8 cellular contexts compared by ENCODE assay signal in genomic region chr10:97759157-97759980, GRCh38. TPM values are rescaled to one million over a fixed set of nuclear protein-coding genes. Genes with fewer than 3 reads are reported as not detected.
DNase-seq lines count a peak whose midpoint lies in the region; ATAC-seq and TF ChIP-seq lines count a peak whose summit lies in the region.

No MANE protein-coding gene starts in this region.

- H3K27me3 ChIP-seq in BE2C (no peaks in the 10 kb centered on the region), testis (no peaks in the 10 kb centered on the region)

- 53 to 59% methylated on average over 4 to 6 of the region's 6 CpGs for WGBS in testis, 2 donors

- no peaks in the 10 kb centered on the region for H3K9me3 Mint-ChIP-seq in activated CD4-positive, alpha-beta memory T cell treated with anti-CD3 and anti-CD28 coated beads for 36 hours

- no peaks in the 10 kb centered on the region for H3K4me1 ChIP-seq in BE2C
- H3K4me1 ChIP-seq in testis: no peaks in the 10 kb centered on the region

- peak; percentile 86 for DNase-seq in BE2C
- peak; percentile 42 for DNase-seq in NCI-H226
- peak; percentile 58 for DNase-seq in activated CD4-positive, alpha-beta memory T cell treated with anti-CD3 and anti-CD28 coated beads for 36 hours
- DNase-seq in epithelial cell of esophagus (ENCODE audit: low read depth): peak; percentile 59
- DNase-seq in myocyte (ENCODE audit: low read depth): peak; percentile 85
- peak; percentile 77 for DNase-seq in testis

- CTCF ChIA-PET in activated CD4-positive, alpha-beta memory T cell treated with anti-CD3 and anti-CD28 coated beads for 36 hours (lab: Charles Lee): interaction anchor here (0.6 to 1.7 kb wide), 3 partner anchors 93 to 111 kb away, joined by 3 to 6 read pairs (median 4); no protein-coding TSS in a partner anchor

- no peaks in the 10 kb centered on the region for H3K4me1 Mint-ChIP-seq in activated CD4-positive, alpha-beta memory T cell treated with anti-CD3 and anti-CD28 coated beads for 36 hours (ENCODE audit: low read depth)

- no peak for TF ChIP-seq POLR2A in testis (IDR thresholded peaks at IDR 0.05)

- H3K27ac ChIP-seq in testis: no peak overlapping the region

- ATAC-seq in GM21447 (IDR thresholded peaks at IDR 0.05; ENCODE audit: unreplicated experiment) (peak; percentile 59), GM19452 (IDR thresholded peaks at IDR 0.05; ENCODE audit: unreplicated experiment) (no peak)

- peaks cover 6% of the 10 kb centered on the region for H3K36me3 ChIP-seq in BE2C
- no peaks in the 10 kb centered on the region for H3K36me3 ChIP-seq in testis (ENCODE audit: low read depth, missing control alignments)

- no peak overlapping the region for H3K4me3 Mint-ChIP-seq in activated CD4-positive, alpha-beta memory T cell treated with anti-CD3 and anti-CD28 coated beads for 36 hours

- TF ChIP-seq CTCF in BE2C (IDR thresholded peaks at IDR 0.05; ENCODE audit: low read depth, low read length): peak; percentile 96
- TF ChIP-seq CTCF in epithelial cell of esophagus (IDR thresholded peaks at IDR 0.05; ENCODE audit: insufficient read depth, low read depth, low read length, missing control alignments): peak; percentile 88
- peak; percentile 62 to 78 (median 67) for TF ChIP-seq CTCF in testis (IDR thresholded peaks at IDR 0.05)

- H3K9me3 ChIP-seq in BE2C: no peaks in the 10 kb centered on the region
- no peaks in the 10 kb centered on the region for H3K9me3 ChIP-seq in testis

- H3K27me3 Mint-ChIP-seq in activated CD4-positive, alpha-beta memory T cell treated with anti-CD3 and anti-CD28 coated beads for 36 hours: no peaks in the 10 kb centered on the region

- H3K4me3 ChIP-seq in BE2C (ENCODE audit: low read depth, low read length): no peak overlapping the region
- no peak overlapping the region for H3K4me3 ChIP-seq in epithelial cell of esophagus (ENCODE audit: low read length)
- H3K4me3 ChIP-seq in testis: no peak overlapping the region

- intact Hi-C loops in activated CD4-positive, alpha-beta memory T cell treated with anti-CD3 and anti-CD28 coated beads for 36 hours (cut with micrococcal nuclease): loop anchor here (1.0 kb wide), 1 partner anchor 110 kb away; no protein-coding TSS in a partner anchor
- intact Hi-C loops in testis (cut with DNase I; ENCODE audit: low total_unique reads): no loop called here

- H3K36me3 Mint-ChIP-seq in activated CD4-positive, alpha-beta memory T cell treated with anti-CD3 and anti-CD28 coated beads for 36 hours: peaks cover 29% of the 10 kb centered on the region

- H3K27ac Mint-ChIP-seq in activated CD4-positive, alpha-beta memory T cell treated with anti-CD3 and anti-CD28 coated beads for 36 hours: no peak overlapping the region

- POLR2A ChIA-PET in activated CD4-positive, alpha-beta memory T cell treated with anti-CD3 and anti-CD28 coated beads for 36 hours (lab: Charles Lee): no interaction called here

RNA-seq across cellular contexts. Expression of gene SFRP5, which starts 12.4 kb away (rescaled TPM):
- polyA plus RNA-seq in BE2C (2012; ENCODE audit: insufficient read depth, insufficient read length, low read depth): not detected
- total RNA-seq in activated CD4-positive, alpha-beta memory T cell treated with anti-CD3 and anti-CD28 coated beads for 36 hours: not detected
- 0.91 and 1.4 TPM in 2 replicates for total RNA-seq in myocyte
- 0.58 TPM for polyA plus RNA-seq in myocyte (2012)
- total RNA-seq in testis: 1 to 10 TPM in 1 of 2 donors, under 1 TPM in 1; 0.99 to 2.0 TPM
- polyA plus RNA-seq in testis (ENCODE audit: insufficient read depth, low read depth, low replicate concordance): 1.2 TPM

RNA-seq across cellular contexts. Expression of gene ZFYVE27, which starts 22.4 kb away (rescaled TPM):
- polyA plus RNA-seq in BE2C (2012; ENCODE audit: insufficient read depth, insufficient read length, low read depth): 42.3 TPM
- total RNA-seq in activated CD4-positive, alpha-beta memory T cell treated with anti-CD3 and anti-CD28 coated beads for 36 hours: 10 to 100 TPM; 20.9 to 22.8 TPM
- 25.5 and 30.5 TPM in 2 replicates for total RNA-seq in myocyte
- 33.5 TPM for polyA plus RNA-seq in myocyte (2012)
- 10 to 100 TPM; 64.8 to 66.4 TPM for total RNA-seq in testis
- polyA plus RNA-seq in testis (ENCODE audit: insufficient read depth, low read depth, low replicate concordance): 38.4 TPM

RNA-seq across cellular contexts. Expression of gene MARVELD1, which starts 45.8 kb away (rescaled TPM):
- 37.4 TPM for polyA plus RNA-seq in BE2C (2012; ENCODE audit: insufficient read depth, insufficient read length, low read depth)
- total RNA-seq in activated CD4-positive, alpha-beta memory T cell treated with anti-CD3 and anti-CD28 coated beads for 36 hours: 1 to 10 TPM; 2.9 to 4.0 TPM
- total RNA-seq in myocyte: 31.3 and 37.2 TPM in 2 replicates
- polyA plus RNA-seq in myocyte (2012): 88.9 TPM
- total RNA-seq in testis: 10 to 100 TPM in 1 of 2 donors, 1 to 10 TPM in 1; 8.7 to 13.6 TPM
- polyA plus RNA-seq in testis (ENCODE audit: insufficient read depth, low read depth, low replicate concordance): 21.9 TPM
